ENCODE assay signal across 8 cellular contexts in the genomic region with DNA sequence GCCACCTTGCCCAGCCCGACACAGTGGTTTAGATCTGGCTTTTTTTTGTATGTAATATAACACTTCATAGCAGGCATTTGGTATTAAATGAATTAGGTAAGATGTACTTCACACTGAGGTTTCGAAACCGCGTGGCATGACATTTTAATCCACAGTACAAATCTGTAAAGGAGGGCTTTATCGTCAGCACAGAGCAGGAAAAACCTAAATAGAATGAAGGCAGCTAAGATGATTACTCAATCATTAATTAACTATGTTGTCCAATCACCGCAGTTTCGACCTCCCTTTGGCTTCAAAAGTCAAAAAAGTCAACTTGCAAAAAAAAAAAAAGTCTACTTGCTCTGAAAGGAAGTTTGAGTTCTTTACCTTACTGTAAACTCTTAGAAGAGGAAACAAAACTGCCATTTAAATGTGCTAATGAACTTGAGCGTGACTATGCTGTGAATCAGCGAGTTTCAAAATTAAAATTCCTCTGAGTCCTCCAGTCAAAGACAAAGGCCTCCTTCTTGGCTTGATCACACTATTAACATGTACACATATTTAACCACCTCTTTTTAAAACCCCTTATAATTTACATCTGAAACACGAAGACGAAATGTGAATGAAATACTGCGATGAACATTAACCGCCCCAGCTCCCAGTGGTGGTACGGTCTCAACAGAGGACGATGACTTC. TPM values are rescaled to one million over a fixed set of nuclear protein-coding genes. Genes with fewer than 3 reads are reported as not detected.
A peak's percentile ranks its signal among the peaks of the same experiment; 100 is the strongest.
DNase-seq lines count a peak whose midpoint lies in the region; ATAC-seq, FAIRE-seq and TF ChIP-seq lines count a peak whose summit lies in the region.

No MANE protein-coding gene starts in this region.

- intact Hi-C loops in CD4-positive, alpha-beta memory T cell (cut with micrococcal nuclease), result loop anchor here (1.0 kb wide), 4 partner anchors 16 to 422 kb away; a partner anchor contains a TSS

- no peak for FAIRE-seq in H1 (lab: Jason Lieb, UNC)

- H3K14ac ChIP-seq in H1 (ENCODE audit: insufficient read length), result no peak overlapping the region

- H3K4me1 ChIP-seq in CD4-positive, alpha-beta memory T cell (ENCODE audit: insufficient read depth, low read length), result peaks cover 23% of the 10 kb centered on the region
- H3K4me1 ChIP-seq in H1 (replicated peaks in 1 of 4; ENCODE audit: control insufficient read depth in 3 of 4, insufficient read depth in 4 of 4, low read length in 3 of 4), result no peaks in the 10 kb centered on the region

- peak overlapping the region; percentile 88; the same call in 1 of the 2 replicates for H4K8ac ChIP-seq in H1 (ENCODE audit: extremely low read depth, insufficient read depth, low read length)

- H3K9me3 Mint-ChIP-seq in CD4-positive, alpha-beta memory T cell, result no peaks in the 10 kb centered on the region
- no peaks in the 10 kb centered on the region for H3K9me3 Mint-ChIP-seq in T-helper 2 cell treated with Interferon-gamma antibody and Interleukin-4, amounts not matched to agents 5 μg/mL and 100 μg/mL, for 36 hours

- peaks cover 11% of the 10 kb centered on the region; the same call in 1 of the 2 replicates for H3K23me2 ChIP-seq in H1 (ENCODE audit: low read depth, low read length)

- POLR2A ChIA-PET in CD4-positive, alpha-beta memory T cell (lab: Charles Lee; ENCODE audit: partially characterized antibody), result interaction anchor here (0.5 to 3.4 kb wide), 10 partner anchors 10 to 1596 kb away, joined by 3 to 33 read pairs (median 4); a partner anchor contains a TSS
- POLR2A ChIA-PET in H1 (lab: Charles Lee; ENCODE audit: partially characterized antibody), result interaction anchor here (0.5 to 4.8 kb wide), 9 partner anchors 10 to 471 kb away, joined by 3 to 74 read pairs (median 4); a partner anchor contains a TSS

- WGBS in H1 (ENCODE audit: extremely low coverage in 1 of 2, insufficient coverage in 1 of 2, insufficient read length in 1 of 2, insufficient replicate concordance in 2 of 2, low coverage in 1 of 2, low lambda C conversion rate in 2 of 2, missing lambda C conversion rate in 1 of 2), 2 experiments, result 19% methylated on average over 15 of the region's 15 CpGs; no CpG with 5 or more reads in 1 of the 2 experiments

- TF ChIP-seq EP300 in H1 (IDR thresholded peaks at IDR 0.05; ENCODE audit: borderline replicate concordance in 1 of 2, low read depth in 2 of 2, low read length in 2 of 2), result no peak

- peak overlapping the region; percentile 67 for H2AFZ ChIP-seq in H1 (ENCODE audit: low read length)

- H3K27me3 Mint-ChIP-seq in CD4-positive, alpha-beta memory T cell, result no peaks in the 10 kb centered on the region
- H3K27me3 Mint-ChIP-seq in T-helper 2 cell treated with Interferon-gamma antibody and Interleukin-4, amounts not matched to agents 5 μg/mL and 100 μg/mL, for 36 hours (ENCODE audit: low read depth), result no peaks in the 10 kb centered on the region

- peak overlapping the region; percentile 69; the same call in 1 of the 2 replicates for H2BK12ac ChIP-seq in H1 (ENCODE audit: low read depth, low read length)

- DNase-seq in CD4-positive, alpha-beta memory T cell, result peak in 4 of 5 donors; percentile 50 to 59 (median 54)
- peak; percentile 33 for DNase-seq in T-helper 2 cell treated with Interferon-gamma antibody and Interleukin-4, amounts not matched to agents 5 μg/mL and 100 μg/mL, for 36 hours (ENCODE audit: low spot score)
- no peak for DNase-seq in H1 (ENCODE audit: low read depth in 1 of 2, low spot score in 2 of 2)
- DNase-seq in midbrain (lab: John Stamatoyannopoulos, UW), result peak; percentile 38
- DNase-seq in NCI-H1930 (lab: John Stamatoyannopoulos, UW), result no peak

- no peak overlapping the region for H3K23ac ChIP-seq in H1 (ENCODE audit: insufficient read length)

- H3K36me3 ChIP-seq in CD4-positive, alpha-beta memory T cell (ENCODE audit: insufficient read depth, low read length), result no peaks in the 10 kb centered on the region
- H3K36me3 ChIP-seq in H1 (ENCODE audit: control insufficient read depth in 2 of 4, insufficient read depth in 4 of 4, low read length in 3 of 4), result no peaks in the 10 kb centered on the region

- H3K79me2 ChIP-seq in H1 (ENCODE audit: control insufficient read depth in 1 of 2, insufficient read depth in 2 of 2, low read length in 2 of 2), result peaks cover 5 to 35% of the 10 kb centered on the region in 2 experiments

- H4K5ac ChIP-seq in H1 (ENCODE audit: insufficient read length, low read depth, low read length), result peak overlapping the region; percentile 50

- H3K4me2 ChIP-seq in H1 (ENCODE audit: insufficient read depth in 1 of 2, low read depth in 2 of 2, low read length in 2 of 2), result peak overlapping the region; percentile 77 to 80

- H3K36me3 Mint-ChIP-seq in CD4-positive, alpha-beta memory T cell, result peaks cover 0 to 22% of the 10 kb centered on the region in 2 donors
- H3K36me3 Mint-ChIP-seq in T-helper 2 cell treated with Interferon-gamma antibody and Interleukin-4, amounts not matched to agents 5 μg/mL and 100 μg/mL, for 36 hours (ENCODE audit: low read depth), result peaks cover 9% of the 10 kb centered on the region

- H4K20me1 ChIP-seq in H1 (replicated peaks in 1 of 2; ENCODE audit: control insufficient read depth in 1 of 2, insufficient read depth in 2 of 2, low read length in 2 of 2), result peaks cover 0 to 3% of the 10 kb centered on the region in 2 experiments

- peaks cover 17 to 33% (median 23%) of the 10 kb centered on the region in 4 donors for H3K4me1 Mint-ChIP-seq in CD4-positive, alpha-beta memory T cell
- H3K4me1 Mint-ChIP-seq in T-helper 2 cell treated with Interferon-gamma antibody and Interleukin-4, amounts not matched to agents 5 μg/mL and 100 μg/mL, for 36 hours (ENCODE audit: low read depth), result peaks cover 16% of the 10 kb centered on the region

- H3K56ac ChIP-seq in H1 (replicated peaks; ENCODE audit: insufficient read length, low read depth, low read length), result peak overlapping the region; percentile 79

- no peak for TF ChIP-seq POLR2A in H1 (IDR thresholded peaks at IDR 0.05; ENCODE audit: control extremely low read depth in 1 of 2, low read depth in 2 of 2, low read length in 2 of 2)

- peak overlapping the region; percentile 99 for H3K27ac ChIP-seq in CD4-positive, alpha-beta memory T cell (ENCODE audit: low read depth, low read length)
- H3K27ac ChIP-seq in H1 (ENCODE audit: low read depth, low read length), result peak overlapping the region; percentile 77
- peak overlapping the region; percentile 70 for H3K27ac ChIP-seq in temporal lobe (ENCODE audit: low read depth, low read length)

- no peak for TF ChIP-seq CTCF in H1 (IDR thresholded peaks at IDR 0.05; ENCODE audit: control extremely low read depth in 1 of 3, insufficient read depth in 1 of 3, low read depth in 1 of 3, low read length in 3 of 3)

- H2BK15ac ChIP-seq in H1 (ENCODE audit: low read length), result no peak overlapping the region

- H3K4ac ChIP-seq in H1 (replicated peaks; ENCODE audit: insufficient read length, low read depth, low read length), result peak overlapping the region; percentile 97

- CTCF ChIA-PET in CD4-positive, alpha-beta memory T cell (lab: Charles Lee; ENCODE audit: partially characterized antibody), result interaction anchor here (0.5 to 1.3 kb wide), 3 partner anchors 11 to 422 kb away, joined by 3 to 5 read pairs (median 3); a partner anchor contains a TSS
- CTCF ChIA-PET in H1 (lab: Charles Lee; ENCODE audit: partially characterized antibody), result interaction anchor here (0.6 to 1.5 kb wide), 4 partner anchors 12 to 237 kb away, joined by 3 to 5 read pairs (median 4); a partner anchor contains a TSS

- no peaks in the 10 kb centered on the region for H3K9me3 ChIP-seq in CD4-positive, alpha-beta memory T cell (ENCODE audit: control insufficient read depth in 1 of 2, low read length in 2 of 2)
- H3K9me3 ChIP-seq in H1 (ENCODE audit: insufficient read depth in 2 of 2, low read depth in 1 of 2, low read length in 1 of 2), result no peaks in the 10 kb centered on the region

- peak overlapping the region; percentile 94 to 96 for H3K4me3 ChIP-seq in CD4-positive, alpha-beta memory T cell (ENCODE audit: low read length in 2 of 2)
- H3K4me3 ChIP-seq in H1 (ENCODE audit: extremely low read depth in 1 of 4, insufficient read depth in 2 of 4, low read depth in 3 of 4, low read length in 4 of 4), result peak overlapping the region; percentile 72 to 85 (median 78)

- H3K27ac Mint-ChIP-seq in CD4-positive, alpha-beta memory T cell, result peak overlapping the region; percentile 96 to 100 (median 99)
- peak overlapping the region; percentile 98 for H3K27ac Mint-ChIP-seq in T-helper 2 cell treated with Interferon-gamma antibody and Interleukin-4, amounts not matched to agents 5 μg/mL and 100 μg/mL, for 36 hours

- H3K79me1 ChIP-seq in H1 (ENCODE audit: low read depth, low read length), result no peaks in the 10 kb centered on the region

- H3K4me3 Mint-ChIP-seq in CD4-positive, alpha-beta memory T cell, result peak overlapping the region; percentile 89 to 100 (median 97)
- peak overlapping the region; percentile 98 for H3K4me3 Mint-ChIP-seq in T-helper 2 cell treated with Interferon-gamma antibody and Interleukin-4, amounts not matched to agents 5 μg/mL and 100 μg/mL, for 36 hours

- TF ChIP-seq RAD21 in H1 (IDR thresholded peaks at IDR 0.05 in 1 of 2, conservative IDR thresholded peaks at IDR 0.05 in 1 of 2; ENCODE audit: low read depth in 2 of 2, low read length in 2 of 2), result no peak

- peak overlapping the region; percentile 84 for H2AK5ac ChIP-seq in H1 (ENCODE audit: low read depth, low read length)

- no peaks in the 10 kb centered on the region for H3K27me3 ChIP-seq in CD4-positive, alpha-beta memory T cell (ENCODE audit: insufficient read depth, low read length)
- H3K27me3 ChIP-seq in H1 (replicated peaks in 1 of 4; ENCODE audit: control insufficient read depth in 3 of 4, extremely low read depth in 1 of 4, insufficient read depth in 3 of 4, low read length in 3 of 4), result no peaks in the 10 kb centered on the region

- H4K91ac ChIP-seq in H1 (replicated peaks; ENCODE audit: insufficient read length, low read length), result peak overlapping the region; percentile 22

- H3K18ac ChIP-seq in H1 (ENCODE audit: extremely low read depth, low read length), result peak overlapping the region; percentile 79; the same call in 1 of the 2 replicates

- H2BK5ac ChIP-seq in H1 (ENCODE audit: low read depth, low read length), result peak overlapping the region; percentile 89

- H2BK20ac ChIP-seq in H1 (ENCODE audit: low read length), result no peak overlapping the region

- H3K9ac ChIP-seq in H1 (replicated peaks in 1 of 4; ENCODE audit: extremely low read depth in 1 of 4, low read depth in 3 of 4, low read length in 3 of 4), result peak overlapping the region; percentile 91 to 96 (median 91)

- H2BK120ac ChIP-seq in H1 (replicated peaks; ENCODE audit: low read depth, low read length), result peak overlapping the region; percentile 63

- ATAC-seq in GM19452 (IDR thresholded peaks at IDR 0.05; ENCODE audit: unreplicated experiment) (peak; percentile 33), HG03520 (IDR thresholded peaks at IDR 0.05; ENCODE audit: unreplicated experiment) (peak; percentile 16)

RNA-seq across cellular contexts. Expression of a gene that starts 0.7 kb away (rescaled TPM):
- total RNA-seq in CD4-positive, alpha-beta memory T cell, result 10 to 100 TPM; 16.1 to 16.6 TPM
- polyA plus RNA-seq in CD4-positive, alpha-beta memory T cell, result 1 to 10 TPM; 7.5 to 8.6 TPM
- 31.0 and 33.7 TPM in 2 replicates for total RNA-seq in H1 (2021; fragmentation: NEBNext Ultra II Directional; extraction: Animal tissue kit (Norgen Biotek cat#: 25700))
- polyA plus RNA-seq in H1 (2011; rRNA removed), result 14.7 and 18.8 TPM in 2 replicates
- polyA plus RNA-seq in H1 (2011; cell fraction: cytosol; rRNA removed), result 14.9 TPM
- 15.7 TPM for polyA plus RNA-seq in H1 (2011; cell fraction: nucleus; rRNA removed)
- polyA plus RNA-seq in H1 (2012, experiment 1 of 2), result 10.8 to 15.6 TPM (median 13.3 TPM) in 4 replicates
- polyA plus RNA-seq in H1 (2012, experiment 2 of 2), result 1.5 TPM
- 17.5 TPM for polyA plus RNA-seq in H1 (2013, experiment 1 of 2)
- 17.6 TPM for polyA plus RNA-seq in H1 (2013, experiment 2 of 2)
- 40.7 and 50.8 TPM in 2 replicates for polyA minus RNA-seq in H1 (2011; rRNA and poly(A)+ RNA removed)
- polyA minus RNA-seq in H1 (2011; cell fraction: cytosol; rRNA and poly(A)+ RNA removed), result 17.9 TPM
- 27.6 TPM for polyA minus RNA-seq in H1 (2011; cell fraction: nucleus; rRNA and poly(A)+ RNA removed)
- 19.7 TPM for total RNA-seq in temporal lobe

RNA-seq across cellular contexts. Expression of a gene that starts 15.3 kb away (rescaled TPM):
- 10 to 100 TPM; 47.5 to 51.4 TPM for total RNA-seq in CD4-positive, alpha-beta memory T cell
- polyA plus RNA-seq in CD4-positive, alpha-beta memory T cell, result 10 to 100 TPM; 42.2 to 47.6 TPM
- 36.3 and 37.5 TPM in 2 replicates for total RNA-seq in H1 (2021; fragmentation: NEBNext Ultra II Directional; extraction: Animal tissue kit (Norgen Biotek cat#: 25700))
- 7.1 and 9.1 TPM in 2 replicates for polyA plus RNA-seq in H1 (2011; rRNA removed)
- 17.6 TPM for polyA plus RNA-seq in H1 (2011; cell fraction: cytosol; rRNA removed)
- polyA plus RNA-seq in H1 (2011; cell fraction: nucleus; rRNA removed), result 3.8 TPM
- polyA plus RNA-seq in H1 (2012, experiment 1 of 2), result 25.3 to 33.0 TPM (median 26.8 TPM) in 4 replicates
- polyA plus RNA-seq in H1 (2012, experiment 2 of 2), result 11.2 TPM
- polyA plus RNA-seq in H1 (2013, experiment 1 of 2), result 17.0 TPM
- 19.3 TPM for polyA plus RNA-seq in H1 (2013, experiment 2 of 2)
- polyA minus RNA-seq in H1 (2011; rRNA and poly(A)+ RNA removed), result 20.4 and 39.0 TPM in 2 replicates
- polyA minus RNA-seq in H1 (2011; cell fraction: cytosol; rRNA and poly(A)+ RNA removed), result 10.9 TPM
- polyA minus RNA-seq in H1 (2011; cell fraction: nucleus; rRNA and poly(A)+ RNA removed), result 16.4 TPM
- 19.2 TPM for total RNA-seq in temporal lobe

Comparison
In these comparisons a context has a peak if more than half of its experiments do, and no peak if none do; other contexts are left out.
1. DNase-seq: peak in CD4-positive, alpha-beta memory T cell (4 of 5), T-helper 2 cell treated with Interferon-gamma antibody and Interleukin-4, amounts not matched to agents 5 μg/mL and 100 μg/mL, for 36 hours (single experiment) and midbrain (single experiment); none in H1 (0 of 2) and NCI-H1930 (0 of 2).
2. Peak in every context shown above with its lines, with median percentiles within 50 percentile points of each other: H3K27ac ChIP-seq.